ENCODE assay signal across 23 cellular contexts in the genomic region with DNA sequence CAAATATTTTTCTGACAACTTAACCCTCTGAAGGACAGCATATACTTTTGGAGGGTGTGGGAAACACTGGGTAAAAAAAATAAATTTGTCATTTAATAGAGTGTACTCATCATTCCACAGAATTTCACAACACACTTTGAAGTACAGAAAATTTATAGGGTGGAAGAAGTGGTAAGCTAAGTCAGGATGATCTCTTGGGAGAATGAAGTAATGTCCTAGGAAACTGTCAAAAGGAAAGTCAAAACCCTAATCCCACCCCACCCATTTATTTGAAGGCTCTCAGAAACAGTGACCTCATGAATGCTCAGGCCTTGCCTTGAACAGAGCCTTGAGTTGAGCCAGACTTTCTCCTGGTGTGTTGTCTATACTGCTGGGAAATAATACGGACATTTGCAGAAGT. TPM values are rescaled to one million over a fixed set of nuclear protein-coding genes. Genes with fewer than 3 reads are reported as not detected.
DNase-seq lines count a peak whose midpoint lies in the region; ATAC-seq and TF ChIP-seq lines count a peak whose summit lies in the region.
"Had no signal": no experiment of that assay in that cellular context is flagged by ENCODE, and none has a peak within 500 bp of the region (broad histone marks: within the 10 kb centered on the region; RNA-seq: fewer than 3 reads in every experiment).

No MANE protein-coding gene starts in this region.

- 81 to 83% methylated on average over 1 of the region's 1 CpG for WGBS in lung, 2 donors
- 89 to 90% methylated on average over 1 of the region's 1 CpG for WGBS in aorta, 2 donors

- DNase-seq in NB4 (ENCODE audit: low read depth) (peak; percentile 18), lung (ENCODE audit: low spot score) (no peak), aorta (no peak), substantia nigra (lab: John Stamatoyannopoulos, UW) (no peak)
- DNase-seq: activated CD8-positive, alpha-beta memory T cell treated with anti-CD3 and anti-CD28 coated beads for 24 hours; activated naive CD8-positive, alpha-beta T cell treated with anti-CD3 and anti-CD28 coated beads, Interleukin-2, amount 50 U/mL, for 24 hours; DMS 273 treated with DMSO at 0.1 percent for 48 hours; effector CD4-positive, alpha-beta T cell; left colon; MG63; mucosa of descending colon; NCI-H2029 treated with DMSO at 0.1 percent for 48 hours; NCI-H510A treated with DMSO at 0.1 percent for 48 hours; nucleus accumbens; stimulated activated CD4-positive, alpha-beta T cell treated with anti-CD3 and anti-CD28 coated beads, Interleukin-4, amount 100 ng/mL, for 4 hours; stimulated activated CD8-positive, alpha-beta memory T cell treated with anti-CD3 and anti-CD28 coated beads, Interleukin-4, amount 100 ng/mL, for 48 hours; T-helper 2 cell; tibial artery had no signal

- TF ChIP-seq POLR2A in NB4 (IDR thresholded peaks at IDR 0.05; ENCODE audit: extremely low read depth, insufficient read length), result no peak

- ATAC-seq in esophagus mucosa (peak; percentile 62), lung (ENCODE audit: insufficient read depth, low FRiP score) (no peak), aorta (ENCODE audit: low FRiP score) (peak; percentile 73), GM21367 (IDR thresholded peaks at IDR 0.05; ENCODE audit: unreplicated experiment) (no peak), SK-N-SH treated with all-trans-retinoic acid at 6 μM for 48 hours (no peak)
- ATAC-seq: activated naive CD8-positive, alpha-beta T cell treated with anti-CD3 and anti-CD28 coated beads, Interleukin-2, amount 50 U/mL, for 24 hours; left colon; mucosa of descending colon had no signal

- H3K9me3 ChIP-seq in lung (ENCODE audit: control insufficient read depth in 2 of 2, insufficient read depth in 1 of 2, low read length in 1 of 2), result no peaks in the 10 kb centered on the region
- no peaks in the 10 kb centered on the region for H3K9me3 ChIP-seq in aorta (ENCODE audit: control insufficient read depth, low read length)
- H3K9me3 ChIP-seq: MG63, mucosa of descending colon, tibial artery had no signal

- H3K4me1 ChIP-seq in lung (ENCODE audit: control insufficient read depth in 2 of 2, insufficient read depth in 2 of 2, low read length in 2 of 2) (peaks cover 0 to 3% of the 10 kb centered on the region in 2 donors), aorta (ENCODE audit: control insufficient read depth in 1 of 2, insufficient read depth in 2 of 2, low read length in 2 of 2) (no peaks in the 10 kb centered on the region)

- H3K4me3 ChIP-seq in NB4 (ENCODE audit: low read depth, low read length) (no peak overlapping the region), lung (no peak overlapping the region), aorta (ENCODE audit: low read length in 2 of 2) (no peak overlapping the region)
- H3K4me3 ChIP-seq: MG63, mucosa of descending colon, skin epidermis, tibial artery had no signal

- H3K27me3 ChIP-seq in lung (ENCODE audit: control insufficient read depth, insufficient read depth), result no peaks in the 10 kb centered on the region
- H3K27me3 ChIP-seq in aorta (ENCODE audit: control insufficient read depth in 1 of 2, insufficient read depth in 2 of 2, low read length in 1 of 2), result no peaks in the 10 kb centered on the region
- H3K27me3 ChIP-seq: MG63, tibial artery had no signal

- TF ChIP-seq CTCF in NB4 (IDR thresholded peaks at IDR 0.05; ENCODE audit: low read depth, low read length) (no peak), lung (IDR thresholded peaks at IDR 0.05; ENCODE audit: control extremely low read depth, extremely low read depth) (no peak)

- peak overlapping the region; percentile 12 to 14 for H3K27ac ChIP-seq in lung (ENCODE audit: low read depth in 1 of 2, low read length in 1 of 2)
- H3K27ac ChIP-seq in aorta (ENCODE audit: low read depth in 1 of 2, low read length in 2 of 2), result no peak overlapping the region
- no peak overlapping the region for H3K27ac ChIP-seq in substantia nigra (ENCODE audit: low read depth, low read length, poor library complexity, severe bottlenecking)
- H3K27ac ChIP-seq: C4-2B had no signal

- H3K36me3 ChIP-seq in lung (ENCODE audit: control insufficient read depth in 2 of 2, insufficient read depth in 2 of 2, low read length in 2 of 2) (no peaks in the 10 kb centered on the region), aorta (ENCODE audit: control insufficient read depth in 1 of 2, insufficient read depth in 2 of 2, low read length in 1 of 2) (no peaks in the 10 kb centered on the region)
- H3K36me3 ChIP-seq: MG63, tibial artery had no signal

- intact Hi-C loops in aorta (cut with DNase I), result no loop called here

TF ChIP-seq in SK-N-SH treated with all-trans-retinoic acid at 6 μM for 48 hours, 23 proteins besides CTCF, POLR2A, EP300 and RAD21:
- TF ChIP-seq ZC3H10 (CRISPR knock-in tag; IDR thresholded peaks at IDR 0.05) (no peak), PPARA (CRISPR knock-in tag; IDR thresholded peaks at IDR 0.05; ENCODE audit: borderline replicate concordance) (no peak), TOX (CRISPR knock-in tag; IDR thresholded peaks at IDR 0.05; ENCODE audit: borderline replicate concordance) (no peak), RARB (CRISPR knock-in tag; IDR thresholded peaks at IDR 0.05) (no peak)

RNA-seq across cellular contexts. Expression of a gene that starts 7.3 kb away (rescaled TPM):
- total RNA-seq in esophagus mucosa (40.5 TPM), lung (10 to 100 TPM; 37.8 to 40.5 TPM), aorta (100 to 1,000 TPM; 101 to 138 TPM)
- polyA plus RNA-seq in lung (10 to 100 TPM; 34.7 to 43.4 TPM), aorta (10 to 100 TPM; 32.2 to 45.2 TPM)

RNA-seq across cellular contexts. Expression of a gene that starts 56.6 kb away (rescaled TPM):
- total RNA-seq in esophagus mucosa (27.3 TPM), lung (10 to 100 TPM; 45.9 to 63.0 TPM), aorta (10 to 100 TPM; 28.0 to 29.6 TPM)
- polyA plus RNA-seq in lung (10 to 100 TPM; 17.5 to 19.2 TPM), aorta (10 to 100 TPM in 1 of 2 donors, 1 to 10 TPM in 1; 8.7 to 14.7 TPM)

Comparison
In these comparisons a context has a peak if more than half of its experiments do, and no peak if none do; other contexts are left out.
1. ATAC-seq: peak in esophagus mucosa (single experiment) and aorta (single experiment); none in lung (single experiment), GM21367 (single experiment) and SK-N-SH treated with all-trans-retinoic acid at 6 μM for 48 hours (single experiment).
2. H3K27ac ChIP-seq: peak in lung (2 of 2); none in aorta (0 of 2) and substantia nigra (single experiment).